ENCODE assay signal across 1 cellular context in genomic region chr12:114013601-114014345, GRCh38.
TF ChIP-seq lines count a peak whose summit lies in the region.

No MANE protein-coding gene starts in this region.

TF ChIP-seq in liver, 16 proteins besides CTCF, POLR2A, EP300 and RAD21 (continued from another document):
- no peak for TF ChIP-seq FOXA2 (IDR thresholded peaks at IDR 0.05)
